In the genomic region with DNA sequence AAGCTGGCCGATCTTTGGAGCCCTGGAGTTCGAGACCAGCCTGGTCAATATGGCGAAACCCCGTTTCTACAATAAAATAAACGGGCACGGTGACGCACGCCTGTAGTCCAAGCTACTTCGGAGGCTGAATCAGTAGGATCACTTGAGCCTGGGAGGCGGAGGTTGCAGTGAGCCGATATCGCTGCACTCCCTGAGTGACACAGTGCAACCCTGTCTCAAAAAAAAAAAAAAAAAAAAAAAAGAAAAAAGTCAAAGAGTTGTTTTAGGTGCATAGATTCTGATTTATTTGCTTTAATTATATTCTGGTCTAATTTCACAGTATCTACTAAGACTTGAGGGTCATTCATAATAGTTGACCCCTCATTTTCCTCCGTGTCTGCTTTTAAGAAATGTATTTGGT, we compare ENCODE assay signal across 14 cellular contexts. TPM values are rescaled to one million over a fixed set of nuclear protein-coding genes. Genes with fewer than 3 reads are reported as not detected.
DNase-seq lines count a peak whose midpoint lies in the region; ATAC-seq and TF ChIP-seq lines count a peak whose summit lies in the region.
"Had no signal": no experiment of that assay in that cellular context is flagged by ENCODE, and none has a peak within 500 bp of the region (broad histone marks: within the 10 kb centered on the region; RNA-seq: fewer than 3 reads in every experiment).

No MANE protein-coding gene starts in this region.

- peak overlapping the region; percentile 14 for H3K27ac Mint-ChIP-seq in activated naive CD4-positive, alpha-beta T cell treated with anti-CD3 and anti-CD28 coated beads, Interleukin-2, amount 50 U/mL, for 24 hours
- no peak overlapping the region for H3K27ac Mint-ChIP-seq in activated naive CD4-positive, alpha-beta T cell treated with anti-CD3 and anti-CD28 coated beads, Interleukin-2, amount 50 U/mL, for 72 hours

- H3K4me3 Mint-ChIP-seq in activated naive CD4-positive, alpha-beta T cell treated with anti-CD3 and anti-CD28 coated beads, Interleukin-2, amount 50 U/mL, for 24 hours: peak overlapping the region; percentile 88

- ATAC-seq in activated naive CD4-positive, alpha-beta T cell treated with anti-CD3 and anti-CD28 coated beads, Interleukin-2, amount 50 U/mL, for 72 hours: no peak
- ATAC-seq in PC-3: no peak
- ATAC-seq: esophagus mucosa had no signal

- CTCF ChIA-PET in PC-3 (lab: Charles Lee): no interaction called here

- DNase-seq in activated naive CD4-positive, alpha-beta T cell treated with anti-CD3 and anti-CD28 coated beads, Interleukin-2, amount 50 U/mL, for 72 hours (ENCODE audit: low spot score in 2 of 2): no peak
- DNase-seq in PC-3: no peak
- DNase-seq in superior temporal gyrus (ENCODE audit: extremely low spot score): no peak
- no peak for DNase-seq in AG08395 (ENCODE audit: low spot score)
- no peak for DNase-seq in HuH-7.5 (ENCODE audit: low spot score)
- DNase-seq: central memory CD4-positive, alpha-beta T cell; OCI-M1; stimulated activated CD4-positive, alpha-beta T cell treated with anti-CD3 and anti-CD28 coated beads, Interleukin-4, amount 100 ng/mL, for 4 hours had no signal

- H2AFZ ChIP-seq in PC-3 (ENCODE audit: low read length): no peak overlapping the region

- POLR2A ChIA-PET in PC-3 (lab: Charles Lee; ENCODE audit: unreplicated experiment): no interaction called here

- H3K9me3 ChIP-seq in PC-3 (ENCODE audit: low read length) (no peaks in the 10 kb centered on the region), endocrine pancreas (ENCODE audit: control insufficient read depth, low read length) (no peaks in the 10 kb centered on the region), skeletal muscle satellite cell (replicated peaks; ENCODE audit: low read length) (no peaks in the 10 kb centered on the region)

- no peaks in the 10 kb centered on the region for H3K9me2 ChIP-seq in PC-3 (replicated peaks; ENCODE audit: low read length)

- no peaks in the 10 kb centered on the region for H3K36me3 ChIP-seq in PC-3 (ENCODE audit: low read depth, low read length)
- no peaks in the 10 kb centered on the region for H3K36me3 ChIP-seq in endocrine pancreas (ENCODE audit: control insufficient read depth, insufficient read depth, low read length)
- no peaks in the 10 kb centered on the region for H3K36me3 ChIP-seq in skeletal muscle satellite cell (ENCODE audit: insufficient read depth, low read length)

- H3K9me3 Mint-ChIP-seq in activated naive CD4-positive, alpha-beta T cell treated with anti-CD3 and anti-CD28 coated beads, Interleukin-2, amount 50 U/mL, for 24 hours: no peaks in the 10 kb centered on the region
- H3K9me3 Mint-ChIP-seq in activated naive CD4-positive, alpha-beta T cell treated with anti-CD3 and anti-CD28 coated beads, Interleukin-2, amount 50 U/mL, for 72 hours: no peaks in the 10 kb centered on the region

- no peaks in the 10 kb centered on the region for H3K36me3 Mint-ChIP-seq in activated naive CD4-positive, alpha-beta T cell treated with anti-CD3 and anti-CD28 coated beads, Interleukin-2, amount 50 U/mL, for 24 hours
- peaks cover 0 to 4% of the 10 kb centered on the region in 2 donors for H3K36me3 Mint-ChIP-seq in activated naive CD4-positive, alpha-beta T cell treated with anti-CD3 and anti-CD28 coated beads, Interleukin-2, amount 50 U/mL, for 72 hours

- H3K4me2 ChIP-seq in PC-3 (ENCODE audit: low read length) (peak overlapping the region; percentile 88), skeletal muscle satellite cell (ENCODE audit: low read length) (peak overlapping the region; percentile 86)

- intact Hi-C loops in PC-3 (cut with micrococcal nuclease): no loop called here

- H4K20me1 ChIP-seq in PC-3 (ENCODE audit: low read length): no peaks in the 10 kb centered on the region

- H3K4me1 ChIP-seq in PC-3 (ENCODE audit: insufficient read depth, low read length): peaks cover 21% of the 10 kb centered on the region; the same call in 1 of the 2 replicates
- peaks cover 5% of the 10 kb centered on the region for H3K4me1 ChIP-seq in endocrine pancreas (ENCODE audit: control insufficient read depth, insufficient read depth, low read length)
- H3K4me1 ChIP-seq in skeletal muscle satellite cell (ENCODE audit: control insufficient read depth, insufficient read depth, low read length): peaks cover 15% of the 10 kb centered on the region

- no peaks in the 10 kb centered on the region for H3F3A ChIP-seq in PC-3 (ENCODE audit: low read length, unreplicated experiment)

- TF ChIP-seq CTCF in PC-3 (conservative IDR thresholded peaks at IDR 0.05; ENCODE audit: low read depth, low read length): no peak

- no peak overlapping the region for H3K9ac ChIP-seq in PC-3 (ENCODE audit: low read length)
- H3K9ac ChIP-seq in endocrine pancreas (ENCODE audit: control insufficient read depth, insufficient read depth, low read length): no peak overlapping the region
- H3K9ac ChIP-seq in skeletal muscle satellite cell (ENCODE audit: low read depth, low read length): no peak overlapping the region

- no TSS peak for BruUV-seq in PC-3 (replicated peaks; lab: Mats Ljungman, UMichigan)

- no peaks in the 10 kb centered on the region for H3K27me3 Mint-ChIP-seq in activated naive CD4-positive, alpha-beta T cell treated with anti-CD3 and anti-CD28 coated beads, Interleukin-2, amount 50 U/mL, for 24 hours

- H3K4me3 ChIP-seq in PC-3 (ENCODE audit: low read length): peak overlapping the region; percentile 89
- H3K4me3 ChIP-seq in endocrine pancreas (ENCODE audit: control insufficient read depth, insufficient read depth, low read length): peak overlapping the region; percentile 87
- no peak overlapping the region for H3K4me3 ChIP-seq in skeletal muscle satellite cell (ENCODE audit: low read length)

- H3K27ac ChIP-seq in PC-3 (ENCODE audit: low read length): no peak overlapping the region

- H3K4me1 Mint-ChIP-seq in activated naive CD4-positive, alpha-beta T cell treated with anti-CD3 and anti-CD28 coated beads, Interleukin-2, amount 50 U/mL, for 24 hours: peaks cover 24% of the 10 kb centered on the region

- peaks cover 43% of the 10 kb centered on the region for H3K79me2 ChIP-seq in PC-3 (ENCODE audit: low read length)

- H3K27me3 ChIP-seq in PC-3 (ENCODE audit: low read length): no peaks in the 10 kb centered on the region
- no peaks in the 10 kb centered on the region for H3K27me3 ChIP-seq in endocrine pancreas (ENCODE audit: control insufficient read depth, insufficient read depth, low read length)
- no peaks in the 10 kb centered on the region for H3K27me3 ChIP-seq in skeletal muscle satellite cell (ENCODE audit: control insufficient read depth, insufficient read depth, low read length)

RNA-seq across cellular contexts. Expression of gene ARL13B, which starts 1.7 kb away (rescaled TPM):
- total RNA-seq in activated naive CD4-positive, alpha-beta T cell treated with anti-CD3 and anti-CD28 coated beads, Interleukin-2, amount 50 U/mL, for 72 hours: 1 to 10 TPM; 9.0 to 9.5 TPM
- total RNA-seq in PC-3 (2014; rRNA removed): 10.7 and 12.6 TPM in 2 replicates
- 9.4 and 10.3 TPM in 2 replicates for total RNA-seq in skeletal muscle satellite cell (2012; rRNA removed)

RNA-seq across cellular contexts. Expression of gene PROS1, which starts 8.0 kb away (rescaled TPM):
- total RNA-seq in activated naive CD4-positive, alpha-beta T cell treated with anti-CD3 and anti-CD28 coated beads, Interleukin-2, amount 50 U/mL, for 72 hours: 1 to 10 TPM; 1.8 to 3.0 TPM
- total RNA-seq in PC-3 (2014; rRNA removed): 5.5 and 5.8 TPM in 2 replicates
- total RNA-seq in skeletal muscle satellite cell (2012; rRNA removed): 42.8 and 49.4 TPM in 2 replicates

RNA-seq across cellular contexts. Expression of gene STX19, which starts 46.7 kb away (rescaled TPM):
- total RNA-seq in activated naive CD4-positive, alpha-beta T cell treated with anti-CD3 and anti-CD28 coated beads, Interleukin-2, amount 50 U/mL, for 72 hours: not detected
- not detected in 2 replicates for total RNA-seq in PC-3 (2014; rRNA removed)
- total RNA-seq in skeletal muscle satellite cell (2012; rRNA removed): not detected in 2 replicates
- total RNA-seq: M059J, mononuclear cell had no signal
